In genomic region chr1:111446967-111447892, GRCh38 we compare ENCODE assay signal across 10 cellular contexts. TPM values are rescaled to one million over a fixed set of nuclear protein-coding genes. Genes with fewer than 3 reads are reported as not detected.
A peak's percentile ranks its signal among the peaks of the same experiment; 100 is the strongest.
DNase-seq lines count a peak whose midpoint lies in the region; ATAC-seq and TF ChIP-seq lines count a peak whose summit lies in the region.
"Had no signal": no experiment of that assay in that cellular context is flagged by ENCODE, and none has a peak within 500 bp of the region (broad histone marks: within the 10 kb centered on the region; RNA-seq: fewer than 3 reads in every experiment).

No MANE protein-coding gene starts in this region.

- TF ChIP-seq CTCF in gastroesophageal sphincter (IDR thresholded peaks at IDR 0.05) = no peak

- no peak for TF ChIP-seq POLR2A in gastroesophageal sphincter (IDR thresholded peaks at IDR 0.05)

- H3K4me1 ChIP-seq in iPS-15b (ENCODE audit: control insufficient read depth, insufficient read depth, low read length) (peaks cover 4% of the 10 kb centered on the region), gastroesophageal sphincter (peaks cover 15 to 48% (median 21%) of the 10 kb centered on the region in 3 donors)

- 52 to 74% methylated on average over 2 to 4 of the region's 4 CpGs for WGBS in gastroesophageal sphincter (ENCODE audit: low coverage in 1 of 2), 2 donors

- H3K36me3 ChIP-seq in iPS-15b (ENCODE audit: control insufficient read depth, insufficient read depth, low read length) (peaks cover 22% of the 10 kb centered on the region), gastroesophageal sphincter (peaks cover 0 to 52% of the 10 kb centered on the region in 2 donors)

- TF ChIP-seq EP300 in gastroesophageal sphincter (IDR thresholded peaks at IDR 0.05) = no peak

- no peak for DNase-seq in activated T-cell treated with anti-CD3 and anti-CD28 coated beads, Interleukin-2, amount 50 U/mL, for 24 hours
- DNase-seq in activated T-cell treated with anti-CD3 and anti-CD28 coated beads for 4 hours = no peak
- no peak for DNase-seq in stimulated activated naive B cell treated with anti-CD40 and anti-IgM and Interleukin-4, amounts not matched to agents 10 μg/mL and 1 μg/mL and 100 μg/mL, for 72 hours
- DNase-seq: islet precursor cell had no signal

- no peaks in the 10 kb centered on the region for H3K9me3 ChIP-seq in iPS-15b (ENCODE audit: control insufficient read depth, insufficient read depth, low read length)
- no peaks in the 10 kb centered on the region for H3K9me3 ChIP-seq in gastroesophageal sphincter

- peak overlapping the region; percentile 99 for H3K27ac Mint-ChIP-seq in activated T-cell treated with anti-CD3 and anti-CD28 coated beads, Interleukin-2, amount 50 U/mL, for 24 hours
- H3K27ac Mint-ChIP-seq in activated T-helper 17 cell treated with anti-CD3 and anti-CD28 coated beads, Interleukin-2, amount 50 U/mL, for 72 hours = peak overlapping the region; percentile 99
- peak overlapping the region; percentile 62 for H3K27ac Mint-ChIP-seq in stimulated activated naive B cell treated with anti-CD40 and anti-IgM and Interleukin-4, amounts not matched to agents 10 μg/mL and 1 μg/mL and 100 μg/mL, for 72 hours

- H3K27me3 ChIP-seq in iPS-15b (ENCODE audit: control insufficient read depth, insufficient read depth, low read length) (no peaks in the 10 kb centered on the region), gastroesophageal sphincter (no peaks in the 10 kb centered on the region)

- H3K27me3 Mint-ChIP-seq in activated T-cell treated with anti-CD3 and anti-CD28 coated beads, Interleukin-2, amount 50 U/mL, for 24 hours = no peaks in the 10 kb centered on the region
- no peaks in the 10 kb centered on the region for H3K27me3 Mint-ChIP-seq in activated T-helper 17 cell treated with anti-CD3 and anti-CD28 coated beads, Interleukin-2, amount 50 U/mL, for 72 hours
- H3K27me3 Mint-ChIP-seq in stimulated activated naive B cell treated with anti-CD40 and anti-IgM and Interleukin-4, amounts not matched to agents 10 μg/mL and 1 μg/mL and 100 μg/mL, for 72 hours = no peaks in the 10 kb centered on the region

- no peaks in the 10 kb centered on the region for H3K9me3 Mint-ChIP-seq in activated T-cell treated with anti-CD3 and anti-CD28 coated beads, Interleukin-2, amount 50 U/mL, for 24 hours
- H3K9me3 Mint-ChIP-seq in activated T-helper 17 cell treated with anti-CD3 and anti-CD28 coated beads, Interleukin-2, amount 50 U/mL, for 72 hours = no peaks in the 10 kb centered on the region
- H3K9me3 Mint-ChIP-seq in stimulated activated naive B cell treated with anti-CD40 and anti-IgM and Interleukin-4, amounts not matched to agents 10 μg/mL and 1 μg/mL and 100 μg/mL, for 72 hours = no peaks in the 10 kb centered on the region
- H3K9me3 Mint-ChIP-seq: activated naive CD4-positive, alpha-beta T cell treated with anti-CD3 and anti-CD28 coated beads, Interleukin-2, amount 50 U/mL, for 72 hours had no signal

- no peak overlapping the region for H3K27ac ChIP-seq in gastroesophageal sphincter

- H3K4me1 Mint-ChIP-seq in activated T-cell treated with anti-CD3 and anti-CD28 coated beads, Interleukin-2, amount 50 U/mL, for 24 hours (ENCODE audit: low read depth) = peaks cover 81% of the 10 kb centered on the region
- peaks cover 38% of the 10 kb centered on the region for H3K4me1 Mint-ChIP-seq in activated T-helper 17 cell treated with anti-CD3 and anti-CD28 coated beads, Interleukin-2, amount 50 U/mL, for 72 hours
- H3K4me1 Mint-ChIP-seq in stimulated activated naive B cell treated with anti-CD40 and anti-IgM and Interleukin-4, amounts not matched to agents 10 μg/mL and 1 μg/mL and 100 μg/mL, for 72 hours = peaks cover 44 to 71% of the 10 kb centered on the region in 2 donors

- H3K36me3 Mint-ChIP-seq in activated T-cell treated with anti-CD3 and anti-CD28 coated beads, Interleukin-2, amount 50 U/mL, for 24 hours (ENCODE audit: low read depth) = peaks cover 99% of the 10 kb centered on the region
- H3K36me3 Mint-ChIP-seq in activated T-helper 17 cell treated with anti-CD3 and anti-CD28 coated beads, Interleukin-2, amount 50 U/mL, for 72 hours (ENCODE audit: low read depth) = peaks cover 95% of the 10 kb centered on the region
- peaks cover 37 to 56% of the 10 kb centered on the region in 2 donors for H3K36me3 Mint-ChIP-seq in stimulated activated naive B cell treated with anti-CD40 and anti-IgM and Interleukin-4, amounts not matched to agents 10 μg/mL and 1 μg/mL and 100 μg/mL, for 72 hours

- H3K4me3 Mint-ChIP-seq in activated T-cell treated with anti-CD3 and anti-CD28 coated beads, Interleukin-2, amount 50 U/mL, for 24 hours = peak overlapping the region; percentile 100
- H3K4me3 Mint-ChIP-seq in activated T-helper 17 cell treated with anti-CD3 and anti-CD28 coated beads, Interleukin-2, amount 50 U/mL, for 72 hours = peak overlapping the region; percentile 99
- peak overlapping the region; percentile 99 to 100 for H3K4me3 Mint-ChIP-seq in stimulated activated naive B cell treated with anti-CD40 and anti-IgM and Interleukin-4, amounts not matched to agents 10 μg/mL and 1 μg/mL and 100 μg/mL, for 72 hours

- no peak for ATAC-seq in activated T-helper 17 cell treated with anti-CD3 and anti-CD28 coated beads, Interleukin-2, amount 50 U/mL, for 72 hours (replicated peaks)
- no peak for ATAC-seq in stimulated activated naive B cell treated with anti-CD40 and anti-IgM and Interleukin-4, amounts not matched to agents 10 μg/mL and 1 μg/mL and 100 μg/mL, for 72 hours (replicated peaks)
- ATAC-seq in HG03139 (IDR thresholded peaks at IDR 0.05; ENCODE audit: unreplicated experiment) = no peak
- no peak for ATAC-seq in GM18867 (IDR thresholded peaks at IDR 0.05; ENCODE audit: unreplicated experiment)
- no peak for ATAC-seq in gastroesophageal sphincter
- ATAC-seq: activated naive CD4-positive, alpha-beta T cell treated with anti-CD3 and anti-CD28 coated beads, Interleukin-2, amount 50 U/mL, for 72 hours had no signal

- peak overlapping the region; percentile 91 for H3K9ac ChIP-seq in iPS-15b (ENCODE audit: low read depth, low read length)

- H3K4me3 ChIP-seq in iPS-15b (ENCODE audit: low read depth, low read length) (peak overlapping the region; percentile 100), gastroesophageal sphincter (peak overlapping the region in 1 of 2 donors; percentile 74)

RNA-seq across cellular contexts. Expression of gene WDR77, which starts 1.8 kb away (rescaled TPM):
- 10 to 100 TPM; 27.5 to 65.2 TPM for total RNA-seq in activated T-helper 17 cell treated with anti-CD3 and anti-CD28 coated beads, Interleukin-2, amount 50 U/mL, for 72 hours
- total RNA-seq in gastroesophageal sphincter = 10 to 100 TPM; 20.5 to 33.5 (median 28.7) TPM

RNA-seq across cellular contexts. Expression of gene ATP5PB, which starts 2.0 kb away (rescaled TPM):
- total RNA-seq in activated T-helper 17 cell treated with anti-CD3 and anti-CD28 coated beads, Interleukin-2, amount 50 U/mL, for 72 hours = 100 to 1,000 TPM; 235 to 383 TPM
- total RNA-seq in gastroesophageal sphincter = 100 to 1,000 TPM; 166 to 232 (median 192) TPM

RNA-seq across cellular contexts. Expression of gene OVGP1, which starts 19.7 kb away (rescaled TPM):
- 1 to 10 TPM; 1.9 to 2.1 TPM for total RNA-seq in activated T-helper 17 cell treated with anti-CD3 and anti-CD28 coated beads, Interleukin-2, amount 50 U/mL, for 72 hours
- total RNA-seq in gastroesophageal sphincter = 1 to 10 TPM in 3 of 4 donors, under 1 TPM in 1; 0.25 to 3.6 (median 2.1) TPM

RNA-seq across cellular contexts. Expression of gene C1orf162, which starts 26.6 kb away (rescaled TPM):
- total RNA-seq in activated T-helper 17 cell treated with anti-CD3 and anti-CD28 coated beads, Interleukin-2, amount 50 U/mL, for 72 hours = 1 to 10 TPM; 4.4 to 4.9 TPM
- 10 to 100 TPM in 2 of 4 donors, 1 to 10 TPM in 2; 5.9 to 24.5 (median 13.7) TPM for total RNA-seq in gastroesophageal sphincter

RNA-seq across cellular contexts. Expression of gene ADORA3, which starts 56.2 kb away (rescaled TPM):
- not detected for total RNA-seq in activated T-helper 17 cell treated with anti-CD3 and anti-CD28 coated beads, Interleukin-2, amount 50 U/mL, for 72 hours
- total RNA-seq in gastroesophageal sphincter = 10 to 100 TPM in 2 of 4 donors, 1 to 10 TPM in 2; 3.4 to 13.7 (median 7.8) TPM
